2 cellular contexts compared by ENCODE assay signal in the genomic region with DNA sequence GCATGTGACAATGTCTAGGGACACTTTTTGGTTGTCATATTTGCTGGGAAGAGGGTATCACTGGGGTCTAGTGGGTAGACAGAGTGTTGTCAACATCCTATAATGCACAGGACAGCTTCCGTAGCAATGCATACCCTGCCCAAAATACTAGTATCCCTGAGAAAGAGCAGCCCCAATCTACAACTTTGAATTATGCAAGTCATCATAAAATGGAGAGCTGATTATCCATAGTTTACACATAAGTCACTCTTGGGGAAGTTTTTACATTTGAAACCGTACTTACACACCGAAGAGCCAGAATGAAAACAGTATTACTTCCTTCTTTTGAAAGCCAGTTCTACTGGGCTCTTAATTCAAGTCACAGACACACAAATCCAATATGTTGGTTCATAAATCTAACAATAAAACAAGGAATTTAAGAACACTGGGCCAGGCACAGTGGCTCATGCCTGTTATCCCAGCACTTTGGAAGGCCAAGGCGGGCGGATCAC.
TF ChIP-seq lines count a peak whose summit lies in the region.

No MANE protein-coding gene starts in this region.

TF ChIP-seq in HEK293, 187 proteins besides CTCF, POLR2A, EP300 and RAD21:
- 0 out of 2 replicates have a peak, but pooled peaks have one; percentile 25 for TF ChIP-seq ZNF558 (tag by site-specific recombination; IDR thresholded peaks at IDR 0.05)
- TF ChIP-seq KLF16 (tag by site-specific recombination; IDR thresholded peaks at IDR 0.05): no peak

TF ChIP-seq in GM12878, 131 proteins besides CTCF, POLR2A, EP300 and RAD21:
- TF ChIP-seq TAF1 (IDR thresholded peaks at IDR 0.05; ENCODE audit: borderline replicate concordance, low read depth, low read length) (no peak), NBN (IDR thresholded peaks at IDR 0.05) (no peak), ZBTB40 (IDR thresholded peaks at IDR 0.05; ENCODE audit: borderline replicate concordance) (no peak), TBL1XR1 (IDR thresholded peaks at IDR 0.05; ENCODE audit: low read depth, low read length) (no peak), HDAC6 (IDR thresholded peaks at IDR 0.05; ENCODE audit: unreplicated experiment) (no peak), BMI1 (IDR thresholded peaks at IDR 0.05; ENCODE audit: borderline replicate concordance) (no peak), MAX (IDR thresholded peaks at IDR 0.05; ENCODE audit: low read depth, low read length) (no peak), TARDBP (IDR thresholded peaks at IDR 0.05; ENCODE audit: borderline replicate concordance) (no peak), RCOR1 (conservative IDR thresholded peaks at IDR 0.05; ENCODE audit: low read depth, low read length) (no peak), SREBF1 (IDR thresholded peaks at IDR 0.05; ENCODE audit: low read length) (no peak), EED (IDR thresholded peaks at IDR 0.05; ENCODE audit: low read depth) (no peak)
